1 cellular context compared by ENCODE assay signal in genomic region chr20:8019178-8019997, GRCh38.
TF ChIP-seq lines count a peak whose summit lies in the region.

TSS of gene TMX4 (minus strand) at chr20:8019761. CDS start at chr20:8019613, 148 bp downstream.

TF ChIP-seq in HepG2, 621 proteins besides CTCF, POLR2A, EP300 and RAD21 (continued from another document and continues in another):
- no peak for TF ChIP-seq RNF219 (CRISPR knock-in tag; IDR thresholded peaks at IDR 0.05)
- TF ChIP-seq ZNF816 (CRISPR knock-in tag; IDR thresholded peaks at IDR 0.05; ENCODE audit: borderline replicate concordance): no peak
- peak; percentile 98 for TF ChIP-seq POLR2G (IDR thresholded peaks at IDR 0.05; ENCODE audit: low read depth, low read length)
- peak; percentile 96; the same call in 1 of the 2 replicates for TF ChIP-seq ZNF709 (CRISPR knock-in tag; IDR thresholded peaks at IDR 0.05)
- TF ChIP-seq ZFP62 (CRISPR knock-in tag; IDR thresholded peaks at IDR 0.05): peak; percentile 94
- peak; percentile 98; the same call in 1 of the 2 replicates for TF ChIP-seq PRMT3 (CRISPR knock-in tag; IDR thresholded peaks at IDR 0.05; ENCODE audit: borderline replicate concordance, low read depth)
- TF ChIP-seq MAFG (CRISPR knock-in tag; IDR thresholded peaks at IDR 0.05): 0 out of 2 replicates have a peak, but pooled peaks have one; percentile 49
- TF ChIP-seq YEATS4 (CRISPR knock-in tag; IDR thresholded peaks at IDR 0.05; ENCODE audit: borderline replicate concordance): peak; percentile 99
- peak; percentile 97 for TF ChIP-seq RFX3 (CRISPR knock-in tag; IDR thresholded peaks at IDR 0.05)
- 0 out of 2 replicates have a peak, but pooled peaks have one; percentile 27 for TF ChIP-seq TIGD3 (CRISPR knock-in tag; IDR thresholded peaks at IDR 0.05; ENCODE audit: borderline replicate concordance)
- TF ChIP-seq ZNF740 (CRISPR knock-in tag; IDR thresholded peaks at IDR 0.05): peak; percentile 61
- peak; percentile 63; the same call in 1 of the 2 replicates for TF ChIP-seq ESRRA (CRISPR knock-in tag; IDR thresholded peaks at IDR 0.05; ENCODE audit: low read depth)
- no peak for TF ChIP-seq ZNF441 (CRISPR knock-in tag; IDR thresholded peaks at IDR 0.05; ENCODE audit: borderline replicate concordance)
- peak; percentile 56 for TF ChIP-seq FOXA3 (CRISPR knock-in tag; IDR thresholded peaks at IDR 0.05)
- peak; percentile 77; the same call in 1 of the 2 replicates for TF ChIP-seq ELF3 (CRISPR knock-in tag; IDR thresholded peaks at IDR 0.05)
- TF ChIP-seq XBP1 (CRISPR knock-in tag; IDR thresholded peaks at IDR 0.05): peak; percentile 63; the same call in 1 of the 2 replicates
- peak; percentile 76; the same call in 1 of the 2 replicates for TF ChIP-seq HIVEP1 (CRISPR knock-in tag; IDR thresholded peaks at IDR 0.05)
- TF ChIP-seq FOXA1 (IDR thresholded peaks at IDR 0.05): no peak
- TF ChIP-seq FOXA1 (CRISPR knock-in tag; IDR thresholded peaks at IDR 0.05): peak; percentile 69
- TF ChIP-seq FOXM1 (CRISPR knock-in tag; IDR thresholded peaks at IDR 0.05): peak; percentile 93
- peak; percentile 70 for TF ChIP-seq GATAD1 (CRISPR knock-in tag; IDR thresholded peaks at IDR 0.05)
- no peak for TF ChIP-seq SNAPC2 (CRISPR knock-in tag; IDR thresholded peaks at IDR 0.05)
- no peak for TF ChIP-seq MBNL3 (CRISPR knock-in tag; conservative IDR thresholded peaks at IDR 0.05)
- peak; percentile 77; the same call in 1 of the 2 replicates for TF ChIP-seq ZNF691 (CRISPR knock-in tag; IDR thresholded peaks at IDR 0.05; ENCODE audit: borderline replicate concordance, low read depth)
- TF ChIP-seq ZNF639 (CRISPR knock-in tag; conservative IDR thresholded peaks at IDR 0.05): peak; percentile 80
- TF ChIP-seq CENPX (CRISPR knock-in tag; IDR thresholded peaks at IDR 0.05): no peak
- TF ChIP-seq ZXDC (CRISPR knock-in tag; IDR thresholded peaks at IDR 0.05): peak; percentile 69; the same call in 1 of the 2 replicates
- TF ChIP-seq BHLHE40 (IDR thresholded peaks at IDR 0.05; ENCODE audit: low read length): no peak; the same call in 1 of the 2 replicates
- no peak for TF ChIP-seq ZNF207 (IDR thresholded peaks at IDR 0.05; ENCODE audit: borderline replicate concordance)
- TF ChIP-seq MXD3 (CRISPR knock-in tag; IDR thresholded peaks at IDR 0.05): peak; percentile 96
- TF ChIP-seq ZNF713 (CRISPR knock-in tag; IDR thresholded peaks at IDR 0.05): peak; percentile 97
- TF ChIP-seq ZNF451 (CRISPR knock-in tag; IDR thresholded peaks at IDR 0.05): peak; percentile 98
- TF ChIP-seq ZNF550 (CRISPR knock-in tag; IDR thresholded peaks at IDR 0.05; ENCODE audit: borderline replicate concordance): 0 out of 2 replicates have a peak, but pooled peaks have one; percentile 61
- TF ChIP-seq HOXD1 (CRISPR knock-in tag; IDR thresholded peaks at IDR 0.05): peak; percentile 90
- no peak for TF ChIP-seq JUNB (CRISPR knock-in tag; IDR thresholded peaks at IDR 0.05; ENCODE audit: borderline replicate concordance)
- TF ChIP-seq BCLAF1 (IDR thresholded peaks at IDR 0.05): no peak
- TF ChIP-seq PRDM10 (CRISPR knock-in tag; IDR thresholded peaks at IDR 0.05; ENCODE audit: low read depth): 0 out of 2 replicates have a peak, but pooled peaks have one; percentile 0
- peak; percentile 74 for TF ChIP-seq RXRB (CRISPR knock-in tag; IDR thresholded peaks at IDR 0.05; ENCODE audit: borderline replicate concordance)
- TF ChIP-seq PAF1 (CRISPR knock-in tag; IDR thresholded peaks at IDR 0.05): no peak
- TF ChIP-seq ATRX (CRISPR knock-in tag; IDR thresholded peaks at IDR 0.05; ENCODE audit: borderline replicate concordance): no peak
- no peak; the same call in 1 of the 2 replicates for TF ChIP-seq MEF2D (CRISPR knock-in tag; IDR thresholded peaks at IDR 0.05)
- TF ChIP-seq ZBTB3 (CRISPR knock-in tag; IDR thresholded peaks at IDR 0.05; ENCODE audit: borderline replicate concordance, low read depth): 0 out of 2 replicates have a peak, but pooled peaks have one; percentile 40
- TF ChIP-seq THRA (CRISPR knock-in tag; IDR thresholded peaks at IDR 0.05; ENCODE audit: borderline replicate concordance): peak; percentile 31; the same call in 1 of the 2 replicates
- no peak for TF ChIP-seq ZMAT5 (CRISPR knock-in tag; IDR thresholded peaks at IDR 0.05; ENCODE audit: borderline replicate concordance, low read depth)
- TF ChIP-seq FOXK1 (CRISPR knock-in tag; IDR thresholded peaks at IDR 0.05; ENCODE audit: borderline replicate concordance, low read depth): peak; percentile 85
- 0 out of 2 replicates have a peak, but pooled peaks have one; percentile 2 for TF ChIP-seq SMC3 (IDR thresholded peaks at IDR 0.05; ENCODE audit: low read length)
